16 cellular contexts compared by ENCODE assay signal in genomic region chr1:226648421-226648820, GRCh38.
DNase-seq lines count a peak whose midpoint lies in the region; ATAC-seq lines count a peak whose summit lies in the region.
"Had no signal": no experiment of that assay in that cellular context is flagged by ENCODE, and none has a peak within 500 bp of the region (broad histone marks: within the 10 kb centered on the region; RNA-seq: fewer than 3 reads in every experiment).

No MANE protein-coding gene starts in this region.

- H3K27me3 Mint-ChIP-seq in activated naive CD8-positive, alpha-beta T cell: no peaks in the 10 kb centered on the region
- H3K27me3 Mint-ChIP-seq in activated naive CD8-positive, alpha-beta T cell treated with anti-CD3 and anti-CD28 coated beads, Interleukin-2, amount 50 U/mL, for 24 hours: no peaks in the 10 kb centered on the region
- H3K27me3 Mint-ChIP-seq in CD8-positive, alpha-beta memory T cell: peaks cover 0 to 1% of the 10 kb centered on the region in 2 donors
- peaks cover 0 to 5% (median 4%) of the 10 kb centered on the region in 3 donors for H3K27me3 Mint-ChIP-seq in immature natural killer cell (ENCODE audit: low read depth in 3 of 3)
- H3K27me3 Mint-ChIP-seq: B cell had no signal

- H3K36me3 ChIP-seq in CD8-positive, alpha-beta memory T cell (ENCODE audit: insufficient read depth, low read length): peaks cover 36% of the 10 kb centered on the region
- peaks cover 34 to 36% of the 10 kb centered on the region in 2 donors for H3K36me3 ChIP-seq in stomach smooth muscle (ENCODE audit: control insufficient read depth in 2 of 2, insufficient read depth in 2 of 2, low read length in 2 of 2)

- H3K9ac ChIP-seq in stomach smooth muscle (ENCODE audit: low read length in 2 of 2): no peak overlapping the region

- no peaks in the 10 kb centered on the region for H3K9me3 ChIP-seq in CD8-positive, alpha-beta memory T cell (ENCODE audit: low read length)
- no peaks in the 10 kb centered on the region for H3K9me3 ChIP-seq in stomach smooth muscle (ENCODE audit: control insufficient read depth in 2 of 2, low read length in 2 of 2)

- H3K4me3 ChIP-seq in CD8-positive, alpha-beta memory T cell (ENCODE audit: low read length): no peak overlapping the region
- no peak overlapping the region for H3K4me3 ChIP-seq in stomach smooth muscle (ENCODE audit: low read length in 2 of 2)

- no peak for DNase-seq in activated naive CD8-positive, alpha-beta T cell treated with anti-CD3 and anti-CD28 coated beads, Interleukin-2, amount 50 U/mL, for 24 hours
- no peak for DNase-seq in CD8-positive, alpha-beta memory T cell
- DNase-seq in immature natural killer cell: no peak
- DNase-seq: KG1, NCI-H1417 treated with DMSO at 0.1 percent for 48 hours, NCI-H187 treated with DMSO at 0.1 percent for 48 hours, NCI-H2227 treated with DMSO at 0.1 percent for 48 hours, NCI-H510A treated with DMSO at 0.1 percent for 48 hours, NCI-H774, OCI-M1, SHP77 had no signal

- peaks cover 56% of the 10 kb centered on the region for H3K4me1 Mint-ChIP-seq in activated naive CD8-positive, alpha-beta T cell (ENCODE audit: low read depth)
- peaks cover 69% of the 10 kb centered on the region for H3K4me1 Mint-ChIP-seq in activated naive CD8-positive, alpha-beta T cell treated with anti-CD3 and anti-CD28 coated beads, Interleukin-2, amount 50 U/mL, for 24 hours
- H3K4me1 Mint-ChIP-seq in CD8-positive, alpha-beta memory T cell: peaks cover 0 to 62% (median 60%) of the 10 kb centered on the region in 3 donors
- peaks cover 27 to 55% of the 10 kb centered on the region in 2 donors for H3K4me1 Mint-ChIP-seq in immature natural killer cell

- H3K4me3 Mint-ChIP-seq in activated naive CD8-positive, alpha-beta T cell: no peak overlapping the region
- H3K4me3 Mint-ChIP-seq in activated naive CD8-positive, alpha-beta T cell treated with anti-CD3 and anti-CD28 coated beads, Interleukin-2, amount 50 U/mL, for 24 hours: no peak overlapping the region
- no peak overlapping the region for H3K4me3 Mint-ChIP-seq in CD8-positive, alpha-beta memory T cell
- H3K4me3 Mint-ChIP-seq in immature natural killer cell: no peak overlapping the region
- H3K4me3 Mint-ChIP-seq: B cell had no signal

- H3K27ac Mint-ChIP-seq in activated naive CD8-positive, alpha-beta T cell: peak overlapping the region; percentile 73
- no peak overlapping the region for H3K27ac Mint-ChIP-seq in activated naive CD8-positive, alpha-beta T cell treated with anti-CD3 and anti-CD28 coated beads, Interleukin-2, amount 50 U/mL, for 24 hours
- peak overlapping the region in 6 of 8 donors; percentile 38 to 78 (median 67) for H3K27ac Mint-ChIP-seq in CD8-positive, alpha-beta memory T cell
- peak overlapping the region in 4 of 6 donors; percentile 56 to 81 (median 68) for H3K27ac Mint-ChIP-seq in immature natural killer cell
- H3K27ac Mint-ChIP-seq: B cell had no signal

- H3K27ac ChIP-seq in CD8-positive, alpha-beta memory T cell (ENCODE audit: low read depth, low read length): no peak overlapping the region
- H3K27ac ChIP-seq in stomach smooth muscle (ENCODE audit: low read length): peak overlapping the region; percentile 37

- CTCF ChIA-PET in CD8-positive, alpha-beta memory T cell (lab: Charles Lee): interaction anchor here (1.1 to 1.8 kb wide), 6 partner anchors 11 to 180 kb away, joined by 3 to 9 read pairs (median 5); no protein-coding TSS in a partner anchor

- peaks cover 8% of the 10 kb centered on the region for H3K36me3 Mint-ChIP-seq in activated naive CD8-positive, alpha-beta T cell
- H3K36me3 Mint-ChIP-seq in activated naive CD8-positive, alpha-beta T cell treated with anti-CD3 and anti-CD28 coated beads, Interleukin-2, amount 50 U/mL, for 24 hours (ENCODE audit: low read depth): peaks cover 22% of the 10 kb centered on the region
- H3K36me3 Mint-ChIP-seq in CD8-positive, alpha-beta memory T cell: peaks cover 0 to 70% (median 5%) of the 10 kb centered on the region in 3 donors
- peaks cover 0 to 24% (median 5%) of the 10 kb centered on the region in 3 donors for H3K36me3 Mint-ChIP-seq in immature natural killer cell

- H3K27me3 ChIP-seq in CD8-positive, alpha-beta memory T cell (ENCODE audit: insufficient read depth, low read length, poor library complexity, severe bottlenecking): no peaks in the 10 kb centered on the region
- H3K27me3 ChIP-seq in stomach smooth muscle (ENCODE audit: control insufficient read depth in 1 of 2, insufficient read depth in 2 of 2, low read length in 2 of 2): no peaks in the 10 kb centered on the region

- no peaks in the 10 kb centered on the region for H3K9me3 Mint-ChIP-seq in activated naive CD8-positive, alpha-beta T cell (ENCODE audit: low read depth)
- H3K9me3 Mint-ChIP-seq in activated naive CD8-positive, alpha-beta T cell treated with anti-CD3 and anti-CD28 coated beads, Interleukin-2, amount 50 U/mL, for 24 hours: no peaks in the 10 kb centered on the region
- no peaks in the 10 kb centered on the region for H3K9me3 Mint-ChIP-seq in CD8-positive, alpha-beta memory T cell
- no peaks in the 10 kb centered on the region for H3K9me3 Mint-ChIP-seq in immature natural killer cell

- ATAC-seq in activated naive CD8-positive, alpha-beta T cell treated with anti-CD3 and anti-CD28 coated beads, Interleukin-2, amount 50 U/mL, for 24 hours: no peak
- ATAC-seq in GM21723 (IDR thresholded peaks at IDR 0.05; ENCODE audit: unreplicated experiment): no peak
- ATAC-seq in HG03469 (IDR thresholded peaks at IDR 0.05; ENCODE audit: unreplicated experiment): no peak

- peaks cover 57% of the 10 kb centered on the region for H3K4me1 ChIP-seq in CD8-positive, alpha-beta memory T cell (ENCODE audit: insufficient read depth, low read length)
- H3K4me1 ChIP-seq in stomach smooth muscle (ENCODE audit: control insufficient read depth, insufficient read depth, low read length): peaks cover 45% of the 10 kb centered on the region

- POLR2A ChIA-PET in CD8-positive, alpha-beta memory T cell (lab: Charles Lee): interaction anchor here (1.0 kb wide), 1 partner anchor 86 kb away, joined by 3 read pairs; no protein-coding TSS in a partner anchor
